14 cellular contexts compared by ENCODE assay signal in the genomic region with DNA sequence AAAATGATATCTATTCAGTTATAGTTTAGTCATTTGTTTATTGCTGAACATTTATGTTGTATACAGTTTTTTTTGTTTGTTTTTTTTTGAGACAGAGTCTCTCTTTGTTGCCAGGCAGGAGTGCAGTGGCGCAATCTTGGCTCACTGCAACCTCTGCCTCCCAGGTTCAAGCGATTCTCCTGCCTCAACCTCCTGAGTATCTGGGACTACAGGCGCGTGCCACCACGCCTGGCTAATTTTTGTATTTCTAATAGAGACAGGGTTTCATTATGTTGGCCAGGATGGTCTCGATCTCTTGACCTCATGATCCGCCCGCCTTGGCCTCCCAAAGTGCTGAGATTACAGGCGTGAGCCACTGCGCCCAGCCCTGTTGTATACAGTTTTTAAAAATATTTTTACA. TPM values are rescaled to one million over a fixed set of nuclear protein-coding genes. Genes with fewer than 3 reads are reported as not detected.
DNase-seq lines count a peak whose midpoint lies in the region; ATAC-seq and TF ChIP-seq lines count a peak whose summit lies in the region.
"Not testable (repeated sequence)": the region's sequence is repeated elsewhere in the genome, so short reads cannot be mapped to it uniquely, and the experiment has no call there.
"Had no signal": no experiment of that assay in that cellular context is flagged by ENCODE, and none has a peak within 500 bp of the region (broad histone marks: within the 10 kb centered on the region; RNA-seq: fewer than 3 reads in every experiment).

No MANE protein-coding gene starts in this region.

- peaks cover 73% of the 10 kb centered on the region for H3K4me1 ChIP-seq in DND-41 (ENCODE audit: insufficient read depth, low read length)
- H3K4me1 ChIP-seq in effector memory CD4-positive, alpha-beta T cell (ENCODE audit: control insufficient read depth, insufficient read depth, low read length, poor library complexity, severe bottlenecking): peaks cover 18% of the 10 kb centered on the region
- not testable (repeated sequence) for H3K4me1 ChIP-seq in upper lobe of right lung

- peak overlapping the region; percentile 81 to 89 (median 88) for H3K4me3 Mint-ChIP-seq in T-cell
- peak overlapping the region; percentile 80 for H3K4me3 Mint-ChIP-seq in activated CD4-positive, alpha-beta memory T cell treated with anti-CD3 and anti-CD28 coated beads for 36 hours
- H3K4me3 Mint-ChIP-seq in activated T-cell treated with anti-CD3 and anti-CD28 coated beads, Interleukin-2, amount 50 U/mL, for 4 hours: peak overlapping the region; percentile 91
- peak overlapping the region; percentile 94 for H3K4me3 Mint-ChIP-seq in activated naive CD4-positive, alpha-beta T cell treated with anti-CD3 and anti-CD28 coated beads, Interleukin-2, amount 50 U/mL, for 24 hours
- peak overlapping the region; percentile 64 for H3K4me3 Mint-ChIP-seq in natural killer cell

- not testable (repeated sequence) for H3K27me3 Mint-ChIP-seq in T-cell; activated CD4-positive, alpha-beta memory T cell treated with anti-CD3 and anti-CD28 coated beads for 36 hours; activated T-cell treated with anti-CD3 and anti-CD28 coated beads, Interleukin-2, amount 50 U/mL, for 4 hours (ENCODE audit: low read depth); activated naive CD4-positive, alpha-beta T cell treated with anti-CD3 and anti-CD28 coated beads, Interleukin-2, amount 50 U/mL, for 24 hours; natural killer cell (ENCODE audit: low read depth in 2 of 2)

- H3K27ac ChIP-seq in DND-41 (ENCODE audit: low read length): peak overlapping the region; percentile 89
- H3K27ac ChIP-seq in effector memory CD4-positive, alpha-beta T cell (ENCODE audit: insufficient read depth, low read length, poor library complexity, severe bottlenecking): peak overlapping the region; percentile 73
- H3K27ac ChIP-seq in upper lobe of right lung: not testable (repeated sequence)

- not testable (repeated sequence) for TF ChIP-seq CTCF in DND-41 (IDR thresholded peaks at IDR 0.05; ENCODE audit: borderline replicate concordance, extremely low read depth, low read length, poor library complexity, severe bottlenecking); natural killer cell (IDR thresholded peaks at IDR 0.05); upper lobe of right lung (IDR thresholded peaks at IDR 0.05)

- not testable (repeated sequence) for ATAC-seq in DND-41 (ENCODE audit: insufficient read depth, low read depth); T-cell (replicated peaks in 1 of 4); natural killer cell; upper lobe of right lung
- ATAC-seq in activated T-cell treated with anti-CD3 and anti-CD28 coated beads, Interleukin-2, amount 50 U/mL, for 4 hours: peak; percentile 8 to 23

- peak overlapping the region; percentile 72 for H3K4me2 ChIP-seq in DND-41 (ENCODE audit: insufficient read depth, low read length)

- DNase-seq in DND-41: peak; percentile 51
- DNase-seq in T-cell; activated CD4-positive, alpha-beta memory T cell treated with anti-CD3 and anti-CD28 coated beads for 36 hours; activated T-cell treated with anti-CD3 and anti-CD28 coated beads, Interleukin-2, amount 50 U/mL, for 4 hours; effector memory CD4-positive, alpha-beta T cell; natural killer cell; upper lobe of right lung: not testable (repeated sequence)

- POLR2A ChIA-PET in T-cell (lab: Charles Lee): interaction anchor here (1.0 to 1.3 kb wide), 3 partner anchors 10 to 234 kb away, joined by 4 to 8 read pairs (median 7); partner anchors contain the start of genes CIP2A (in 1 of the 2) and DZIP3 (in 1 of the 2)
- POLR2A ChIA-PET in activated CD4-positive, alpha-beta memory T cell treated with anti-CD3 and anti-CD28 coated beads for 36 hours (lab: Charles Lee): interaction anchor here (1.2 to 1.9 kb wide), 3 partner anchors 10 to 13 kb away, joined by 6 to 11 read pairs (median 7); no protein-coding TSS in a partner anchor

- peaks cover 76% of the 10 kb centered on the region for H3K79me2 ChIP-seq in DND-41 (ENCODE audit: insufficient read depth, low read length)

- intact Hi-C loops in activated CD4-positive, alpha-beta memory T cell treated with anti-CD3 and anti-CD28 coated beads for 36 hours (cut with micrococcal nuclease): loop anchor here (2.0 to 5.0 kb wide), 2 partner anchors 235 to 732 kb away; partner anchors contain the start of genes CD47, CIP2A and DZIP3
- intact Hi-C loops in natural killer cell (cut with micrococcal nuclease); upper lobe of right lung (cut with DNase I): not testable (repeated sequence)

- H3K4me1 Mint-ChIP-seq in T-cell: peaks cover 44 to 69% (median 61%) of the 10 kb centered on the region in 3 donors
- peaks cover 40% of the 10 kb centered on the region for H3K4me1 Mint-ChIP-seq in activated CD4-positive, alpha-beta memory T cell treated with anti-CD3 and anti-CD28 coated beads for 36 hours (ENCODE audit: low read depth)
- peaks cover 51% of the 10 kb centered on the region for H3K4me1 Mint-ChIP-seq in activated T-cell treated with anti-CD3 and anti-CD28 coated beads, Interleukin-2, amount 50 U/mL, for 4 hours (ENCODE audit: low read depth)
- peaks cover 68% of the 10 kb centered on the region for H3K4me1 Mint-ChIP-seq in activated naive CD4-positive, alpha-beta T cell treated with anti-CD3 and anti-CD28 coated beads, Interleukin-2, amount 50 U/mL, for 24 hours
- not testable (repeated sequence) for H3K4me1 Mint-ChIP-seq in natural killer cell

- peaks cover 29% of the 10 kb centered on the region for H3K36me3 Mint-ChIP-seq in T-cell
- peaks cover 14% of the 10 kb centered on the region for H3K36me3 Mint-ChIP-seq in activated CD4-positive, alpha-beta memory T cell treated with anti-CD3 and anti-CD28 coated beads for 36 hours
- H3K36me3 Mint-ChIP-seq in activated T-cell treated with anti-CD3 and anti-CD28 coated beads, Interleukin-2, amount 50 U/mL, for 4 hours (ENCODE audit: insufficient read depth); activated naive CD4-positive, alpha-beta T cell treated with anti-CD3 and anti-CD28 coated beads, Interleukin-2, amount 50 U/mL, for 24 hours; natural killer cell: not testable (repeated sequence)

- H3K9me3 ChIP-seq in DND-41 (ENCODE audit: insufficient read depth, low read length, severe bottlenecking); effector memory CD4-positive, alpha-beta T cell (ENCODE audit: control insufficient read depth, low read length); upper lobe of right lung: not testable (repeated sequence)

- H3K27ac Mint-ChIP-seq in T-cell: peak overlapping the region; percentile 93 to 94
- H3K27ac Mint-ChIP-seq in activated CD4-positive, alpha-beta memory T cell treated with anti-CD3 and anti-CD28 coated beads for 36 hours: peak overlapping the region; percentile 90
- H3K27ac Mint-ChIP-seq in activated naive CD4-positive, alpha-beta T cell treated with anti-CD3 and anti-CD28 coated beads, Interleukin-2, amount 50 U/mL, for 24 hours: peak overlapping the region; percentile 98
- H3K27ac Mint-ChIP-seq in natural killer cell: not testable (repeated sequence)

- peak overlapping the region; percentile 70 to 92 for H3K4me3 ChIP-seq in DND-41 (ENCODE audit: low read depth in 1 of 2, low read length in 2 of 2)
- H3K4me3 ChIP-seq in effector memory CD4-positive, alpha-beta T cell (ENCODE audit: insufficient read depth, low read depth, low read length, poor library complexity, severe bottlenecking): peak overlapping the region; percentile 70
- peak overlapping the region; percentile 13 for H3K4me3 ChIP-seq in upper lobe of right lung

- H3K27me3 ChIP-seq in DND-41 (ENCODE audit: insufficient read depth, low read length, poor library complexity); effector memory CD4-positive, alpha-beta T cell (replicated peaks; ENCODE audit: control insufficient read depth, insufficient read depth, low read length, poor library complexity, severe bottlenecking); upper lobe of right lung: not testable (repeated sequence)

- peak overlapping the region; percentile 78 for H3K9ac ChIP-seq in DND-41 (ENCODE audit: low read depth, low read length)

- not testable (repeated sequence) for H3K36me3 ChIP-seq in DND-41 (ENCODE audit: insufficient read depth, low read length); effector memory CD4-positive, alpha-beta T cell (ENCODE audit: control insufficient read depth, insufficient read depth, low read length); upper lobe of right lung

- CTCF ChIA-PET in T-cell (lab: Charles Lee): interaction anchor here (0.7 to 4.0 kb wide), 5 partner anchors 8 to 764 kb away, joined by 3 to 17 read pairs (median 4); no protein-coding TSS in a partner anchor
- CTCF ChIA-PET in activated CD4-positive, alpha-beta memory T cell treated with anti-CD3 and anti-CD28 coated beads for 36 hours (lab: Charles Lee): interaction anchor here (0.9 to 8.0 kb wide), 3 partner anchors 13 to 162 kb away, joined by 3 to 106 read pairs (median 19); no protein-coding TSS in a partner anchor

- not testable (repeated sequence) for H2AFZ ChIP-seq in DND-41 (ENCODE audit: low read depth, low read length)

- not testable (repeated sequence) for H3K9me3 Mint-ChIP-seq in T-cell; activated CD4-positive, alpha-beta memory T cell treated with anti-CD3 and anti-CD28 coated beads for 36 hours; activated T-cell treated with anti-CD3 and anti-CD28 coated beads, Interleukin-2, amount 50 U/mL, for 4 hours; activated naive CD4-positive, alpha-beta T cell treated with anti-CD3 and anti-CD28 coated beads, Interleukin-2, amount 50 U/mL, for 24 hours; natural killer cell

- peaks cover 10% of the 10 kb centered on the region; the same call in 1 of the 2 replicates for H4K20me1 ChIP-seq in DND-41 (ENCODE audit: insufficient read depth, low read length)

RNA-seq across cellular contexts. Expression of gene TRAT1, which starts 1.2 kb away (rescaled TPM):
- 100 to 1,000 TPM in 3 of 5 donors, 10 to 100 TPM in 2; 91.3 to 146 (median 113) TPM for total RNA-seq in T-cell
- total RNA-seq in activated CD4-positive, alpha-beta memory T cell treated with anti-CD3 and anti-CD28 coated beads for 36 hours: 10 to 100 TPM; 19.9 to 20.7 TPM
- total RNA-seq in activated T-cell treated with anti-CD3 and anti-CD28 coated beads, Interleukin-2, amount 50 U/mL, for 4 hours: 10 to 100 TPM in 1 of 3 donors, 1 to 10 TPM in 2; 7.1 to 16.3 (median 9.3) TPM
- 1 to 10 TPM; 1.6 to 9.1 (median 2.4) TPM for total RNA-seq in natural killer cell
- total RNA-seq in upper lobe of right lung: 1.1 TPM
- total RNA-seq: A673, Calu3, Daoy, H7, IMR-90, OCI-LY7 had no signal

Comparison
In these comparisons a context has a peak if more than half of its experiments do, and no peak if none do; other contexts are left out.
1. H3K4me3 ChIP-seq: peak in every context shown above with its lines; median percentile 81 in DND-41; 70 in effector memory CD4-positive, alpha-beta T cell; 13 in upper lobe of right lung.
2. RNA of gene TRAT1, which starts 1.2 kb away (total RNA-seq): 91.3 to 146 TPM in T-cell; 19.9 to 20.7 TPM in activated CD4-positive, alpha-beta memory T cell treated with anti-CD3 and anti-CD28 coated beads for 36 hours, 7.1 to 16.3 TPM in activated T-cell treated with anti-CD3 and anti-CD28 coated beads, Interleukin-2, amount 50 U/mL, for 4 hours, 1.6 to 9.1 TPM in natural killer cell and 1.1 TPM in upper lobe of right lung (single experiment); every median in the first group is over 4 times any median in the second.
3. Peak in every context shown above with its lines, with median percentiles within 50 percentile points of each other: H3K4me3 Mint-ChIP-seq.